Comparison of ENCODE assay signal across 8 cellular contexts in genomic region chr3:67790043-67790442, GRCh38.
DNase-seq lines count a peak whose midpoint lies in the region; ATAC-seq and TF ChIP-seq lines count a peak whose summit lies in the region.

No MANE protein-coding gene starts in this region.

- TF ChIP-seq CTCF in RWPE1 (conservative IDR thresholded peaks at IDR 0.05; ENCODE audit: low read depth): no peak

- peak; percentile 45 to 67 for DNase-seq in AML-193 (lab: John Stamatoyannopoulos, UW)
- peak; percentile 3 for DNase-seq in RWPE1 (ENCODE audit: low spot score)
- DNase-seq in activated naive CD4-positive, alpha-beta T cell (lab: John Stamatoyannopoulos, UW): peak in 3 of 4 experiments; percentile 3 to 38 (median 26)
- peak; percentile 43 for DNase-seq in hepatic stellate cell (ENCODE audit: low spot score)
- peak; percentile 57 for DNase-seq in stimulated activated CD4-positive, alpha-beta T cell treated with anti-CD3 and anti-CD28 coated beads, Interleukin-1b, Interleukin-23, amount 100 ng/mL, for 48 hours
- no peak for DNase-seq in NCI-H226

- ATAC-seq in GM18870 (IDR thresholded peaks at IDR 0.05; ENCODE audit: unreplicated experiment) (peak; percentile 93), HG03175 (IDR thresholded peaks at IDR 0.05; ENCODE audit: unreplicated experiment) (peak; percentile 72)

- POLR2A ChIA-PET in RWPE1 (lab: Yijun Ruan, JAX; ENCODE audit: low non-redundant PET): no interaction called here

- CTCF ChIA-PET in RWPE1 (lab: Yijun Ruan, JAX): no interaction called here

- H3K27ac ChIP-seq in RWPE1: no peak overlapping the region
